15 cellular contexts compared by ENCODE assay signal in genomic region chr3:139758654-139759291, GRCh38.
DNase-seq lines count a peak whose midpoint lies in the region; ATAC-seq and TF ChIP-seq lines count a peak whose summit lies in the region.
"Had no signal": no experiment of that assay in that cellular context is flagged by ENCODE, and none has a peak within 500 bp of the region (broad histone marks: within the 10 kb centered on the region; RNA-seq: fewer than 3 reads in every experiment).

No MANE protein-coding gene starts in this region.

- H3K4me3 ChIP-seq in cardiac muscle cell: no peak overlapping the region
- H3K4me3 ChIP-seq: breast epithelium, ovary, tibial nerve had no signal

- no peaks in the 10 kb centered on the region for H3K27me3 Mint-ChIP-seq in glutamatergic neuron (ENCODE audit: unreplicated experiment)

- peak overlapping the region; percentile 85 for H3K27ac ChIP-seq in cardiac muscle cell
- H3K27ac ChIP-seq: breast epithelium, KMS-11, ovary, tibial nerve had no signal

- no peaks in the 10 kb centered on the region for H3K36me3 ChIP-seq in cardiac muscle cell
- H3K36me3 ChIP-seq: breast epithelium, ovary, tibial nerve had no signal

- no peak overlapping the region for H3K27ac Mint-ChIP-seq in glutamatergic neuron (ENCODE audit: unreplicated experiment)

- intact Hi-C loops in cardiac septum (cut with DNase I): no loop called here

- DNase-seq in cardiac muscle cell (ENCODE audit: low read depth in 1 of 2, low spot score in 1 of 2) (peak; percentile 58 to 85), cardiac septum (ENCODE audit: low spot score) (no peak), dedifferentiated amniotic fluid mesenchymal stem cell (ENCODE audit: extremely low spot score) (peak; percentile 36), kidney tubule cell (ENCODE audit: low spot score) (peak; percentile 88), glutamatergic neuron (no peak)
- DNase-seq in stimulated activated CD4-positive, alpha-beta T cell treated with anti-CD3 and anti-CD28 coated beads, Interleukin-2, amount 100 ng/mL, for 48 hours: no peak
- DNase-seq: hippocampal formation, NCI-H1694 treated with DMSO at 0.1 percent for 48 hours, NCI-H69, ovary had no signal

- no peaks in the 10 kb centered on the region for H3K36me3 Mint-ChIP-seq in glutamatergic neuron (ENCODE audit: unreplicated experiment)

- TF ChIP-seq CTCF in cardiac muscle cell (IDR thresholded peaks at IDR 0.05; ENCODE audit: low read depth, low read length) (no peak), glutamatergic neuron (IDR thresholded peaks at IDR 0.05; ENCODE audit: partially characterized antibody, unreplicated experiment) (no peak)

- peaks cover 7% of the 10 kb centered on the region for H3K9me3 Mint-ChIP-seq in glutamatergic neuron (ENCODE audit: unreplicated experiment)

- ATAC-seq in GM18870 (IDR thresholded peaks at IDR 0.05; ENCODE audit: unreplicated experiment): no peak
- no peak for ATAC-seq in HG03378 (IDR thresholded peaks at IDR 0.05; ENCODE audit: unreplicated experiment)

- H3K4me1 Mint-ChIP-seq in glutamatergic neuron (ENCODE audit: low read depth, unreplicated experiment): peaks cover 5% of the 10 kb centered on the region

- no peak overlapping the region for H3K4me3 Mint-ChIP-seq in glutamatergic neuron (ENCODE audit: unreplicated experiment)

- H3K4me1 ChIP-seq in cardiac muscle cell (ENCODE audit: low read depth): peaks cover 19% of the 10 kb centered on the region
- H3K4me1 ChIP-seq: breast epithelium had no signal

- no peaks in the 10 kb centered on the region for H3K9me3 ChIP-seq in cardiac muscle cell (ENCODE audit: low read depth)
- H3K9me3 ChIP-seq: breast epithelium, ovary, tibial nerve had no signal

- H3K27me3 ChIP-seq in cardiac muscle cell: no peaks in the 10 kb centered on the region
- H3K27me3 ChIP-seq: breast epithelium, ovary, tibial nerve had no signal

Comparison
In these comparisons a context has a peak if more than half of its experiments do, and no peak if none do; other contexts are left out.
1. DNase-seq: peak in cardiac muscle cell (2 of 2), dedifferentiated amniotic fluid mesenchymal stem cell (single experiment) and kidney tubule cell (single experiment); none in cardiac septum (single experiment), stimulated activated CD4-positive, alpha-beta T cell treated with anti-CD3 and anti-CD28 coated beads, Interleukin-2, amount 100 ng/mL, for 48 hours (0 of 2) and glutamatergic neuron (single experiment).